Comparison of ENCODE assay signal across 34 cellular contexts in the genomic region with DNA sequence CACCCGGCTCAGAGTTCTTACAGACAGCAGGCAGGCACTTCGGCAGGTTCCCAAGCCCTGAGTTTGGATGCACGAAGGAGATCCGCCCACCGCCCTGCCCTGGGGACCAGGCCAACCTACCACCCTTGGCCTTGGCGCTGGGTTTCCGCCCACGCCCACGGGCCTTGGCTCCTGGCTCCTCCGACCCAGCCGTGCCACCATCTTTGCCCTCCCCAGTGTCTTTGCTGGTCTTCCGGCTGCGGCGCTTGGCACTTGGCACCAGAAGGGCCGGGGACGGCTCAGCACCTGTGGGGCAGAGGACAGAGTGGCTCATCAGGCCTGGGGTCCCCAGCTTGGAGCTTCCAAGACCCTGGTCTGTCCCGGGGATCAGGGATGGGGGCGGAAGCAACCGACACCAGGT.
"Had no signal": no experiment of that assay in that cellular context is flagged by ENCODE, and none has a peak within 500 bp of the region (broad histone marks: within the 10 kb centered on the region; RNA-seq: fewer than 3 reads in every experiment).

No MANE protein-coding gene starts in this region.

- H3K27ac ChIP-seq: brain microvascular endothelial cell, Peyer's patch had no signal

- DNase-seq: activated CD4-positive, alpha-beta T cell treated with anti-CD3 and anti-CD28 coated beads, Interleukin-2, amount 10 ng/mL, durations not matched to agents 24 days and 14 days; activated CD4-positive, alpha-beta T cell treated with anti-CD3 and anti-CD28 coated beads, Interleukin-2, amount 50 U/mL, for 4 hours; activated CD8-positive, alpha-beta T cell treated with anti-CD3 and anti-CD28 coated beads for 36 hours; activated effector memory CD4-positive, alpha-beta T cell treated with anti-CD3 and anti-CD28 coated beads, Interleukin-2, amount 50 U/mL, for 16 hours; activated naive CD4-positive, alpha-beta T cell; activated naive CD4-positive, alpha-beta T cell treated with anti-CD3 and anti-CD28 coated beads, Interleukin-2, amount 50 U/mL, for 16 hours; activated naive CD8-positive, alpha-beta T cell treated with anti-CD3 and anti-CD28 coated beads for 36 hours; activated T-cell treated with anti-CD3 and anti-CD28 coated beads, Interleukin-2, amount 50 U/mL, for 1 hour; activated T-cell treated with anti-CD3 and anti-CD28 coated beads, Interleukin-2, amount 50 U/mL, for 72 hours; amniotic stem cell; aorta; brain microvascular endothelial cell; MM.1S; MV-4-11; NCI-H1092; NCI-H1417; NCI-H146; NCI-H187; NCI-H2029 treated with DMSO at 0.1 percent for 48 hours; NCI-H2107; NCI-H2171; NCI-H510A; NCI-H526; NCI-H748 treated with DMSO at 0.1 percent for 48 hours; NK-92 treated with Interleukin-12 subunit alpha and Interleukin-12 subunit beta, amount 100 ng/mL, for 24 hours; PC-3; Peyer's patch; RPMI8226; SW 1271 had no signal

- H3K27me3 ChIP-seq: brain microvascular endothelial cell, Peyer's patch had no signal

- H3K4me3 Mint-ChIP-seq: activated CD4-positive, alpha-beta T cell treated with anti-CD3 and anti-CD28 coated beads, Interleukin-2, amount 10 ng/mL, durations not matched to agents 24 days and 14 days; activated CD8-positive, alpha-beta T cell treated with anti-CD3 and anti-CD28 coated beads for 36 hours; activated naive CD8-positive, alpha-beta T cell treated with anti-CD3 and anti-CD28 coated beads for 36 hours; activated T-cell treated with anti-CD3 and anti-CD28 coated beads, Interleukin-2, amount 50 U/mL, for 72 hours; activated T-helper 17 cell treated with anti-CD3 and anti-CD28 coated beads, Interleukin-2, amount 50 U/mL, for 72 hours; central memory CD8-positive, alpha-beta T cell; T-helper 2 cell treated with Interferon-gamma antibody and Interleukin-4, amounts not matched to agents 5 μg/mL and 100 μg/mL, for 36 hours had no signal

- H3K4me3 ChIP-seq: Peyer's patch had no signal

- H3K4me1 Mint-ChIP-seq: activated CD4-positive, alpha-beta T cell treated with anti-CD3 and anti-CD28 coated beads, Interleukin-2, amount 10 ng/mL, durations not matched to agents 24 days and 14 days; activated naive CD8-positive, alpha-beta T cell treated with anti-CD3 and anti-CD28 coated beads for 36 hours; activated T-helper 17 cell treated with anti-CD3 and anti-CD28 coated beads, Interleukin-2, amount 50 U/mL, for 72 hours; central memory CD8-positive, alpha-beta T cell had no signal

- ATAC-seq: activated CD8-positive, alpha-beta T cell treated with anti-CD3 and anti-CD28 coated beads for 36 hours; activated T-cell treated with anti-CD3 and anti-CD28 coated beads, Interleukin-2, amount 50 U/mL, for 72 hours; activated T-helper 17 cell treated with anti-CD3 and anti-CD28 coated beads, Interleukin-2, amount 50 U/mL, for 72 hours; PC-3; Right ventricle myocardium inferior had no signal

- FAIRE-seq: TTC549 had no signal

- H3K27me3 Mint-ChIP-seq: activated CD4-positive, alpha-beta T cell treated with anti-CD3 and anti-CD28 coated beads, Interleukin-2, amount 10 ng/mL, durations not matched to agents 24 days and 14 days; activated CD8-positive, alpha-beta T cell treated with anti-CD3 and anti-CD28 coated beads for 36 hours; activated naive CD8-positive, alpha-beta T cell treated with anti-CD3 and anti-CD28 coated beads for 36 hours; activated T-helper 17 cell treated with anti-CD3 and anti-CD28 coated beads, Interleukin-2, amount 50 U/mL, for 72 hours; central memory CD8-positive, alpha-beta T cell had no signal

- H3K27ac Mint-ChIP-seq: activated CD4-positive, alpha-beta T cell treated with anti-CD3 and anti-CD28 coated beads, Interleukin-2, amount 10 ng/mL, durations not matched to agents 24 days and 14 days; activated CD8-positive, alpha-beta T cell treated with anti-CD3 and anti-CD28 coated beads for 36 hours; activated naive CD8-positive, alpha-beta T cell treated with anti-CD3 and anti-CD28 coated beads for 36 hours; activated T-cell treated with anti-CD3 and anti-CD28 coated beads, Interleukin-2, amount 50 U/mL, for 72 hours; activated T-helper 17 cell treated with anti-CD3 and anti-CD28 coated beads, Interleukin-2, amount 50 U/mL, for 72 hours; T-helper 2 cell treated with Interferon-gamma antibody and Interleukin-4, amounts not matched to agents 5 μg/mL and 100 μg/mL, for 36 hours had no signal

- H3K4me1 ChIP-seq: Peyer's patch had no signal
